In the genomic region with DNA sequence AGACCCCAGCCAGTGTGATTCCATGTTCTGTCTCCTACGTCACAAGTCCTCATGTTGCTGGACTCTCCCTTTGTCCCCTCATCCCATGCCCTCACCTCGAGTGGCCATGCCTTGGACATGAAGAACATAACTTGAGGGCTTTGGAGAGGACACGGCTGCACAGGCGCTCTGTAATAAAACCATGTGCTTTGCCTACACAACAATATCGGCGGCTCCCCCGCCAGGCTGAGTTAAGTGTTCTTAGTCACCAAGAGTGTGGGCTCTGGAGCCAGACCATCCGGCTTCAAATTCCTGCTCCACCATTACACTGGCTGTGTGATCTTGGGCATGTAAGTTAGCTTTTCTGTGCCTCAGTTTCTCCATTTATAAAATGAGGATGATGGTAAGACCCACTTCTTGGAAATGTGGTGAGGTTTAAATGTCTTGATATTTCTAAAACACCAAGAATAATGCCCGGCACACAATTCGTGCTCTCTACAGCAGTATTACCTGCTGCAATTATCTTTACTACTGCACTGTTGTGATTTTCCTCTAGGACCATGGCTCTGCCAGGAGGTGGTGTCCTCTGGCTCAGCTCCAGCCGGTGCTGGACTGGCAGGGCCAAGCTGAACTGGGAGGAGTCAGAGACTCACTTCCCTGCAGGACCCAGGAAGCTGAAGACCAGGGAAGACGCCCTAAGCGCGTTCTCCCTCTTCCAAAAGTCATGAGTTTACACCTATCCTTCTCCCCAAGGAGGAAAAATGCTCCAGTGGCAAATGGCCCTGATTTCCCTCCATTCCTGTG, we compare ENCODE assay signal across 17 cellular contexts. TPM values are rescaled to one million over a fixed set of nuclear protein-coding genes. Genes with fewer than 3 reads are reported as not detected.
A peak's percentile ranks its signal among the peaks of the same experiment; 100 is the strongest.
DNase-seq lines count a peak whose midpoint lies in the region; ATAC-seq, FAIRE-seq and TF ChIP-seq lines count a peak whose summit lies in the region.
"Had no signal": no experiment of that assay in that cellular context is flagged by ENCODE, and none has a peak within 500 bp of the region (broad histone marks: within the 10 kb centered on the region; RNA-seq: fewer than 3 reads in every experiment).

No MANE protein-coding gene starts in this region.

- H3K9me3 ChIP-seq in BLaER1 treated with 17β-estradiol and CSF1 and Interleukin-3, amounts not matched to agents 10 nM and 100 nM (replicated peaks in 1 of 11) = no peaks in the 10 kb centered on the region
- no peaks in the 10 kb centered on the region for H3K9me3 ChIP-seq in HepG2 (ENCODE audit: low read length)
- H3K9me3 ChIP-seq: Caco-2, gastrocnemius medialis had no signal

- no peak for TF ChIP-seq POLR2A in HepG2 (IDR thresholded peaks at IDR 0.05; ENCODE audit: insufficient read depth in 1 of 2, low read depth in 2 of 2, low read length in 2 of 2)

- TF ChIP-seq RAD21 in HepG2 (CRISPR knock-in tag; IDR thresholded peaks at IDR 0.05) = no peak

- H3K9ac ChIP-seq in BLaER1 treated with 17β-estradiol and CSF1 and Interleukin-3, amounts not matched to agents 10 nM and 100 nM = no peak overlapping the region
- H3K9ac ChIP-seq in HepG2 (ENCODE audit: insufficient read depth, low read depth, low read length) = no peak overlapping the region

- in situ Hi-C loops in HepG2 (cut with HindIII; ENCODE audit: extremely low pct_ligation_motif_present, low pct_unique_long_range_greater_than_20kb) (no loop called here), GM13976 (cut with MboI; ENCODE audit: low sequenced_read_pairs, unreplicated experiment) (no loop called here)

- H3K4me2 ChIP-seq in BLaER1 treated with 17β-estradiol and CSF1 and Interleukin-3, amounts not matched to agents 10 nM and 100 nM = peak overlapping the region; percentile 16 to 84 (median 73); a peak in 20 of 22 replicates
- peak overlapping the region; percentile 48; the same call in 1 of the 2 replicates for H3K4me2 ChIP-seq in HepG2 (ENCODE audit: low read depth, low read length)

- no peaks in the 10 kb centered on the region for H3K79me2 ChIP-seq in HepG2 (ENCODE audit: insufficient read depth, low read length)

- no peak for FAIRE-seq in HTR-8/SVneo (lab: Jason Lieb, UNC)
- no peak for FAIRE-seq in HepG2 (lab: Jason Lieb, UNC)
- FAIRE-seq: TTC549 had no signal

- H3K27me3 ChIP-seq in BLaER1 treated with 17β-estradiol and CSF1 and Interleukin-3, amounts not matched to agents 10 nM and 100 nM = peaks cover 0 to 7% (median 0%) of the 10 kb centered on the region in 11 experiments; a peak in 3 of 22 replicates
- peaks cover 8 to 64% of the 10 kb centered on the region in 2 experiments; a peak in 4 of 5 replicates for H3K27me3 ChIP-seq in HepG2 (ENCODE audit: control insufficient read depth in 1 of 2, insufficient read depth in 2 of 2, low read length in 2 of 2)
- H3K27me3 ChIP-seq: gastrocnemius medialis had no signal

- H3K27ac ChIP-seq in BLaER1 treated with 17β-estradiol and CSF1 and Interleukin-3, amounts not matched to agents 10 nM and 100 nM = no peak overlapping the region
- peak overlapping the region; percentile 31 for H3K27ac ChIP-seq in angular gyrus (ENCODE audit: low read depth, low read length)
- no peak overlapping the region for H3K27ac ChIP-seq in HepG2 (ENCODE audit: extremely low read length, insufficient read depth, low read length)
- H3K27ac ChIP-seq: gastrocnemius medialis had no signal

- ATAC-seq in HepG2 = peak; percentile 66
- no peak for ATAC-seq in GM21825 (IDR thresholded peaks at IDR 0.05; ENCODE audit: unreplicated experiment)
- ATAC-seq: gastrocnemius medialis; stimulated activated naive B cell treated with anti-CD40 and anti-IgM and Interleukin-4, amounts not matched to agents 10 μg/mL and 1 μg/mL and 100 μg/mL, for 72 hours had no signal

- CTCF ChIA-PET in HepG2 (lab: Yijun Ruan, JAX; ENCODE audit: low intra/inter-chr PET ratio, low total read pairs) = no interaction called here

- H2AFZ ChIP-seq in HepG2 (ENCODE audit: low read length) = no peak overlapping the region

- POLR2A ChIA-PET in HepG2 (lab: Yijun Ruan, JAX) = interaction anchor here (0.9 kb wide), 1 partner anchor 32 kb away, joined by 3 read pairs; no protein-coding TSS in a partner anchor

- no peak for TF ChIP-seq EP300 in HepG2 (IDR thresholded peaks at IDR 0.05; ENCODE audit: low read depth in 2 of 2, low read length in 2 of 2)
- TF ChIP-seq EP300 in HepG2 (CRISPR knock-in tag; IDR thresholded peaks at IDR 0.05; ENCODE audit: borderline replicate concordance) = no peak

- no peak for TF ChIP-seq CTCF in HepG2 (CRISPR knock-in tag; IDR thresholded peaks at IDR 0.05)
- TF ChIP-seq CTCF in GM13976 (IDR thresholded peaks at IDR 0.05; ENCODE audit: borderline replicate concordance, control extremely low read depth, extremely low read depth, insufficient read depth, missing control alignments) = no peak

- peaks cover 10 to 28% (median 18%) of the 10 kb centered on the region in 10 experiments; a peak in 18 of 20 replicates for H3K4me1 ChIP-seq in BLaER1 treated with 17β-estradiol and CSF1 and Interleukin-3, amounts not matched to agents 10 nM and 100 nM
- H3K4me1 ChIP-seq in HepG2 (ENCODE audit: insufficient read depth, low read length) = peaks cover 36% of the 10 kb centered on the region; the same call in 1 of the 2 replicates
- H3K4me1 ChIP-seq: Caco-2 had no signal

- DNase-seq in HTR-8/SVneo (ENCODE audit: insufficient read length, low spot score) (peak; percentile 13), HepG2 (ENCODE audit: low spot score) (no peak), C1 segment of cervical spinal cord (lab: John Stamatoyannopoulos, UW) (no peak), GM13976 (ENCODE audit: low spot score) (no peak), NCI-H2171 treated with DMSO at 0.1 percent for 48 hours (lab: John Stamatoyannopoulos, UW) (no peak)
- DNase-seq: activated CD8-positive, alpha-beta memory T cell treated with anti-CD3 and anti-CD28 coated beads, Interleukin-2, amount 50 U/mL, for 4 hours; amniotic stem cell; H9; NCI-H187 treated with DMSO at 0.1 percent for 48 hours; OCI-M1; stimulated activated naive B cell treated with anti-CD40 and anti-IgM and Interleukin-4, amounts not matched to agents 10 μg/mL and 1 μg/mL and 100 μg/mL, for 72 hours had no signal

- H3K4me3 ChIP-seq in BLaER1 treated with 17β-estradiol and CSF1 and Interleukin-3, amounts not matched to agents 10 nM and 100 nM = no peak overlapping the region
- 0 out of 6 replicates have a peak overlapping the region, but pooled peaks of 1 of the 3 experiments have one; percentile 3 for H3K4me3 ChIP-seq in HepG2 (replicated peaks in 1 of 3; ENCODE audit: insufficient read depth in 1 of 3, low read depth in 2 of 3, low read length in 3 of 3)
- H3K4me3 ChIP-seq: gastrocnemius medialis had no signal

- H3K36me3 ChIP-seq in BLaER1 treated with 17β-estradiol and CSF1 and Interleukin-3, amounts not matched to agents 10 nM and 100 nM = no peaks in the 10 kb centered on the region
- no peaks in the 10 kb centered on the region for H3K36me3 ChIP-seq in HepG2 (replicated peaks in 1 of 2; ENCODE audit: control insufficient read depth in 1 of 2, insufficient read depth in 2 of 2, low read length in 2 of 2)
- H3K36me3 ChIP-seq: gastrocnemius medialis had no signal

- intact Hi-C loops in HepG2 (cut with micrococcal nuclease; ENCODE audit: unreplicated experiment) = no loop called here

- BruUV-seq in HepG2 (replicated peaks; lab: Mats Ljungman, UMichigan) = no TSS peak

- peaks cover 0 to 3% (median 0%) of the 10 kb centered on the region in 11 experiments; a peak in 2 of 22 replicates for H4K20me1 ChIP-seq in BLaER1 treated with 17β-estradiol and CSF1 and Interleukin-3, amounts not matched to agents 10 nM and 100 nM
- H4K20me1 ChIP-seq in HepG2 (ENCODE audit: insufficient read depth, low read length) = no peaks in the 10 kb centered on the region

- whole genome bisulfite sequencing in HepG2 (ENCODE audit: low lambda C conversion rate) = 32% methylated on average over 12 of the region's 14 CpGs

TF ChIP-seq in HepG2, 621 proteins besides CTCF, POLR2A, EP300 and RAD21:
- TF ChIP-seq HDAC1 (CRISPR knock-in tag; IDR thresholded peaks at IDR 0.05) (0 out of 2 replicates have a peak, but pooled peaks have one; percentile 22), POLR2G (IDR thresholded peaks at IDR 0.05; ENCODE audit: low read depth, low read length) (peak; percentile 29; the same call in 1 of the 2 replicates), ZNF460 (CRISPR knock-in tag; IDR thresholded peaks at IDR 0.05; ENCODE audit: borderline replicate concordance) (no peak)

RNA-seq across cellular contexts. Expression of a gene that starts 15.7 kb away (rescaled TPM):
- total RNA-seq in HepG2 (2016; rRNA removed; fragmentation: Illumina TruSeq; extraction: Trizol) = 0.07 and 0.33 TPM in 2 replicates
- total RNA-seq in HepG2 (2016; cell fraction: cytosol; rRNA removed; fragmentation: Illumina TruSeq; extraction: Trizol; ENCODE audit: low read depth) = 0.09 TPM in 1 of 2 replicates, not detected in the other
- 0.03 and 0.06 TPM in 2 replicates for total RNA-seq in HepG2 (2016; cell fraction: insoluble cytoplasmic fraction; rRNA removed; fragmentation: Illumina TruSeq; extraction: Trizol)
- total RNA-seq in HepG2 (2016; cell fraction: membrane; rRNA removed; fragmentation: Illumina TruSeq; extraction: Trizol) = 0.07 and 0.09 TPM in 2 replicates
- 0.43 and 0.72 TPM in 2 replicates for total RNA-seq in HepG2 (2016; cell fraction: nucleus; rRNA removed; fragmentation: Illumina TruSeq; extraction: Trizol)
- polyA plus RNA-seq in HepG2 (2011; rRNA removed) = 0.09 and 0.22 TPM in 2 replicates
- polyA plus RNA-seq in HepG2 (2011; cell fraction: cytosol; rRNA removed) = 0.05 TPM in 2 replicates
- polyA plus RNA-seq in HepG2 (2011; cell fraction: nucleus; rRNA removed) = 0.52 and 0.96 TPM in 2 replicates
- 0.17 and 0.23 TPM in 2 replicates for polyA plus RNA-seq in HepG2 (2012)
- polyA plus RNA-seq in HepG2 (2016; cell fraction: cytosol; fragmentation: Illumina TruSeq; extraction: Trizol; ENCODE audit: low read depth) = 0.12 TPM in 1 of 2 replicates, not detected in the other
- 0.17 TPM in 1 of 2 replicates, not detected in the other for polyA plus RNA-seq in HepG2 (2016; cell fraction: insoluble cytoplasmic fraction; fragmentation: Illumina TruSeq; extraction: Trizol; ENCODE audit: low read depth)
- polyA plus RNA-seq in HepG2 (2016; cell fraction: membrane; fragmentation: Illumina TruSeq; extraction: Trizol; ENCODE audit: low read depth) = 0.05 TPM in 1 of 2 replicates, not detected in the other
- polyA plus RNA-seq in HepG2 (2016; cell fraction: nucleus; fragmentation: Illumina TruSeq; extraction: Trizol; ENCODE audit: insufficient read depth, low read depth) = 0.11 TPM in 1 of 2 replicates, not detected in the other
- 0.05 and 2.2 TPM in 2 replicates for polyA minus RNA-seq in HepG2 (2011; rRNA and poly(A)+ RNA removed; ENCODE audit: low replicate concordance)
- 0.59 TPM in 1 of 2 replicates, not detected in the other for polyA minus RNA-seq in HepG2 (2011; cell fraction: cytosol; rRNA and poly(A)+ RNA removed)
- polyA minus RNA-seq in HepG2 (2011; cell fraction: nucleus; rRNA and poly(A)+ RNA removed) = 1.6 and 1.8 TPM in 2 replicates
